16 cellular contexts compared by ENCODE assay signal in genomic region chr12:82325540-82326336, GRCh38.
"Had no signal": no experiment of that assay in that cellular context is flagged by ENCODE, and none has a peak within 500 bp of the region (broad histone marks: within the 10 kb centered on the region; RNA-seq: fewer than 3 reads in every experiment).

No MANE protein-coding gene starts in this region.

- DNase-seq: activated CD4-positive, alpha-beta T cell treated with anti-CD3 and anti-CD28 coated beads, Interleukin-2, amount 50 U/mL, for 4 hours; activated gamma-delta T cell; effector CD8-positive, alpha-beta T cell; gastrocnemius medialis; head of caudate nucleus; left ventricle myocardium inferior; mammary epithelial cell; ovary; psoas muscle; right cardiac atrium; stimulated activated CD4-positive, alpha-beta T cell treated with anti-CD3 and anti-CD28 coated beads, Interleukin-2, amount 100 ng/mL, for 24 hours; stimulated activated naive CD4-positive, alpha-beta T cell treated with Interleukin-2 at 50 U/mL for 16 hours; thyroid gland had no signal

- FAIRE-seq: urothelium cell line had no signal

- H3K36me3 ChIP-seq: ascending aorta, gastrocnemius medialis, left ventricle myocardium inferior, ovary, thyroid gland had no signal

- H3K9me3 ChIP-seq: ascending aorta, gastrocnemius medialis, left ventricle myocardium inferior, ovary, psoas muscle, thyroid gland had no signal

- H3K4me1 ChIP-seq: gastrocnemius medialis, left ventricle myocardium inferior, psoas muscle, thyroid gland had no signal

- ATAC-seq: esophagus mucosa, gastrocnemius medialis, psoas muscle, right cardiac atrium had no signal

- H3K4me3 ChIP-seq: ascending aorta, gastrocnemius medialis, left ventricle myocardium inferior, ovary, psoas muscle, thyroid gland had no signal
